In the genomic region with DNA sequence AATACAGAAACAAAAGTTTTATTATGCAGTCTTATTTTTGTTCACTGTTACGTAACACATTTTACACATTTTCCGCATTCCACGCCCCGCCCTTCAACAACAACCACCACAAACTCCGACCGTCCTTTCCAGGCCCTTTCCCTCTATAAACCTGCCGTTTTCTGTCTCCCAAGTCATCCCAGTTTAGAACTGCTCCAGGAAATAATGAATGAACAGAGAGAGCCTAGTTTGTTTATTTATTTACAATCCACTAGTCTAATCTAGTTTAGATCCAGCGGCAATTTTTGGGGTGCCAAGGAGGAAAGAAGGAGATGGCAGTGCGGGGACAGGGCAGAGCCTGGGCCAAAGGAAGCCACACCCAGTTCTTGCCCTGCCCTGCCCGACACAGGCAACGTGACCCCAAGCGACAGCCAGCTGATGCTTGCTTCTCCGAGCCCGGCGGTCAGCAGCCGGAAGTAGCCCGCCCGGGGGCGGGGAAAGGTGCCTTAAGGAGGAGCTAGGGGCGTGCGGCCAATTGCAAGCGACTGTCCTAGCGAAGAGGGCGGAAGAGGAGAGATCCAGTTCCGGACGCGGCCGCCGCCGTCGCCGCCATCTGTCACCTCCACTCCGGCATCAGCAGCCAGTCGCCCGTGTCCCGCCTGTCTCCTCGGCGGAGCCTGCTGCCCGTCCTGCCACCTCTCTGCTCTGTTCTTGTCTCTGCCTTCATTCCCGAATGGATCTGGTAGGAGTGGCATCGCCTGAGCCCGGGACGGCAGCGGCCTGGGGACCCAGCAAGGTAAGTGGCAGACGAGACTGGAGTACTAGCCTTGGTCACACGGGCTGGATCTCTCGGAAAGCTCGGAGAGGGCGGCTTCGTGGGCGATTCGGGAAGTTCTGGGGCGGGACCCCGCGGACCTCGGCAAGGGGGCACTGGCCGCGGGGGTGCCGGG, we compare ENCODE assay signal across 8 cellular contexts. TPM values are rescaled to one million over a fixed set of nuclear protein-coding genes. Genes with fewer than 3 reads are reported as not detected.
A peak's percentile ranks its signal among the peaks of the same experiment; 100 is the strongest.
DNase-seq lines count a peak whose midpoint lies in the region; ATAC-seq and TF ChIP-seq lines count a peak whose summit lies in the region.

A gene with protein sequence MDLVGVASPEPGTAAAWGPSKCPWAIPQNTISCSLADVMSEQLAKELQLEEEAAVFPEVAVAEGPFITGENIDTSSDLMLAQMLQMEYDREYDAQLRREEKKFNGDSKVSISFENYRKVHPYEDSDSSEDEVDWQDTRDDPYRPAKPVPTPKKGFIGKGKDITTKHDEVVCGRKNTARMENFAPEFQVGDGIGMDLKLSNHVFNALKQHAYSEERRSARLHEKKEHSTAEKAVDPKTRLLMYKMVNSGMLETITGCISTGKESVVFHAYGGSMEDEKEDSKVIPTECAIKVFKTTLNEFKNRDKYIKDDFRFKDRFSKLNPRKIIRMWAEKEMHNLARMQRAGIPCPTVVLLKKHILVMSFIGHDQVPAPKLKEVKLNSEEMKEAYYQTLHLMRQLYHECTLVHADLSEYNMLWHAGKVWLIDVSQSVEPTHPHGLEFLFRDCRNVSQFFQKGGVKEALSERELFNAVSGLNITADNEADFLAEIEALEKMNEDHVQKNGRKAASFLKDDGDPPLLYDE (plus strand): TSS at position 560 of the 929 bp plus-strand sequence. CDS start 153 bp downstream, at position 713.

- DNase-seq in DMS 273 (lab: John Stamatoyannopoulos, UW; ENCODE audit: unreplicated experiment) (peak; percentile 99), IMR-90 (peak; percentile 92), OCI-M1 (lab: John Stamatoyannopoulos, UW) (peak; percentile 100), activated T-cell treated with anti-CD3 and anti-CD28 coated beads for 24 hours (ENCODE audit: low read depth) (peak; percentile 88), epidermal melanocyte (ENCODE audit: insufficient read length, low spot score) (peak; percentile 95)
- peak; percentile 77 to 78 for DNase-seq in stimulated activated CD8-positive, alpha-beta memory T cell treated with anti-CD3 and anti-CD28 coated beads, Interleukin-4, amount 100 ng/mL, for 1 hour (ENCODE audit: low read depth in 2 of 2, low spot score in 1 of 2)

- TF ChIP-seq RAD21 in IMR-90 (IDR thresholded peaks at IDR 0.05; ENCODE audit: low read length), result no peak

- H3K4me3 ChIP-seq in IMR-90 (ENCODE audit: insufficient read depth, low read depth, low read length) (peak within 1 kb of the TSS; percentile 91), mononuclear cell (ENCODE audit: low read length) (peak within 1 kb of the TSS; percentile 94)

- no peak for TF ChIP-seq CTCF in IMR-90 (conservative IDR thresholded peaks at IDR 0.05; ENCODE audit: low read depth, low read length)

- 0% methylated on average over 36 of the region's 59 CpGs; no CpG with 5 or more reads in 1 of the 2 experiments for WGBS in IMR-90 (ENCODE audit: extremely low coverage in 2 of 2, insufficient read length in 1 of 2), 2 experiments

- H2BK15ac ChIP-seq in IMR-90 (ENCODE audit: low read depth, low read length), result peak within 1 kb of the TSS; percentile 51; the same call in 1 of the 3 replicates

- H3K9ac ChIP-seq in IMR-90 (ENCODE audit: low read depth, low read length), result peak within 1 kb of the TSS; percentile 98

- in situ Hi-C loops in IMR-90 (cut with MboI; ENCODE audit: low sequenced_read_pairs), result no loop called here

- H3K18ac ChIP-seq in IMR-90 (ENCODE audit: low read depth, low read length), result peak within 1 kb of the TSS; percentile 62

- CTCF ChIA-PET in IMR-90 (lab: Yijun Ruan, JAX), result interaction anchor here (0.6 kb wide), 1 partner anchor 74 kb away, joined by 3 read pairs; no protein-coding TSS in a partner anchor

- peak; percentile 95 for ATAC-seq in GM21528 (IDR thresholded peaks at IDR 0.05; ENCODE audit: low FRiP score, unreplicated experiment)
- ATAC-seq in IMR-90 (ENCODE audit: low read depth), result peak; percentile 98

- H3K23ac ChIP-seq in IMR-90 (ENCODE audit: low read depth, low read length), result peak within 1 kb of the TSS; percentile 92

- H3K36me3 ChIP-seq in IMR-90 (ENCODE audit: control insufficient read depth, insufficient read depth, low read length), result peaks cover 4% of the 10 kb centered on the region

- H3K9me1 ChIP-seq in IMR-90 (ENCODE audit: insufficient read depth, low read length), result peaks cover 3% of the 10 kb centered on the region

- no peaks in the 10 kb centered on the region for H3K27me3 ChIP-seq in IMR-90 (ENCODE audit: control insufficient read depth, insufficient read depth, low read length)
- H3K27me3 ChIP-seq in mononuclear cell (ENCODE audit: insufficient read depth, low read length), result no peaks in the 10 kb centered on the region

- H2AK5ac ChIP-seq in IMR-90 (ENCODE audit: low read depth, low read length), result peak within 1 kb of the TSS; percentile 85

- H3K4ac ChIP-seq in IMR-90 (ENCODE audit: low read depth, low read length), result peak within 1 kb of the TSS; percentile 88

- H4K91ac ChIP-seq in IMR-90 (ENCODE audit: insufficient read depth, low read depth, low read length), result peak within 1 kb of the TSS; percentile 88

- peak within 1 kb of the TSS; percentile 95 for H2AFZ ChIP-seq in IMR-90 (replicated peaks; ENCODE audit: low read length, poor library complexity)

- intact Hi-C loops in IMR-90 (cut with micrococcal nuclease), result no loop called here

- H3K9me3 ChIP-seq in IMR-90 (ENCODE audit: control insufficient read depth, insufficient read depth, low read length), result peaks cover 1% of the 10 kb centered on the region; the same call in 1 of the 2 replicates
- H3K9me3 ChIP-seq in mononuclear cell (ENCODE audit: low read depth, low read length), result no peaks in the 10 kb centered on the region

- H3K79me1 ChIP-seq in IMR-90 (ENCODE audit: low read depth in 1 of 2, low read length in 2 of 2), result peaks cover 2 to 27% of the 10 kb centered on the region in 2 experiments; a peak in 3 of 4 replicates

- BruUV-seq in IMR-90 (replicated peaks; lab: Mats Ljungman, UMichigan), result no TSS peak

- POLR2A ChIA-PET in IMR-90 (lab: Charles Lee; ENCODE audit: unreplicated experiment), result interaction anchor here (0.6 kb wide), 3 partner anchors 20 to 465 kb away, joined by 3 to 4 read pairs (median 3); no protein-coding TSS in a partner anchor

- peak within 1 kb of the TSS; percentile 95 for H3K14ac ChIP-seq in IMR-90 (replicated peaks; ENCODE audit: low read depth, low read length)

- H4K20me1 ChIP-seq in IMR-90 (ENCODE audit: insufficient read depth, low read length), result peaks cover 33% of the 10 kb centered on the region

- peak within 1 kb of the TSS; percentile 67 for H2BK120ac ChIP-seq in IMR-90 (ENCODE audit: low read depth, low read length)

- peak within 1 kb of the TSS; percentile 80 for H3K56ac ChIP-seq in IMR-90 (ENCODE audit: extremely low read depth, insufficient read depth, low read length)

- peak within 1 kb of the TSS; percentile 97 for H3K27ac ChIP-seq in IMR-90 (ENCODE audit: insufficient read depth, low read length)

- dilution Hi-C loops in IMR-90 (cut with HindIII; ENCODE audit: low sequenced_read_pairs, unreplicated experiment), result no loop called here

- H3K4me1 ChIP-seq in IMR-90 (ENCODE audit: control insufficient read depth, insufficient read depth, low read length), result no peaks in the 10 kb centered on the region; the same call in none of the 2 replicates
- peaks cover 44% of the 10 kb centered on the region for H3K4me1 ChIP-seq in mononuclear cell (ENCODE audit: insufficient read depth, low read length)

- H2BK20ac ChIP-seq in IMR-90 (ENCODE audit: low read depth, low read length), result no peak within 1 kb of the TSS

- H2BK5ac ChIP-seq in IMR-90 (ENCODE audit: low read depth, low read length, poor library complexity, severe bottlenecking), result peak within 1 kb of the TSS; percentile 89

- H2AK9ac ChIP-seq in IMR-90 (replicated peaks; ENCODE audit: low read depth, low read length, poor library complexity), result peak within 1 kb of the TSS; percentile 90

- H4K5ac ChIP-seq in IMR-90 (ENCODE audit: low read depth, low read length), result peak within 1 kb of the TSS; percentile 79

- peak within 1 kb of the TSS; percentile 78 for H3K4me2 ChIP-seq in IMR-90 (ENCODE audit: low read depth, low read length)

- peak within 1 kb of the TSS; percentile 81 to 94 for H4K8ac ChIP-seq in IMR-90 (ENCODE audit: low read depth in 2 of 2, low read length in 2 of 2)

- TF ChIP-seq POLR2A in IMR-90 (IDR thresholded peaks at IDR 0.05; ENCODE audit: low read depth, low read length), result peak; percentile 78

TF ChIP-seq in IMR-90, 13 proteins besides CTCF, POLR2A, EP300 and RAD21 (continues in another document):
- TF ChIP-seq BHLHE40 (IDR thresholded peaks at IDR 0.05; ENCODE audit: low read depth, low read length) (0 out of 2 replicates have a peak, but pooled peaks have one; percentile 6), CEBPB (IDR thresholded peaks at IDR 0.05; ENCODE audit: low read depth, low read length) (peak; percentile 75), MXI1 (IDR thresholded peaks at IDR 0.05; ENCODE audit: borderline replicate concordance, low read depth, low read length) (peak; percentile 76), SMC3 (IDR thresholded peaks at IDR 0.05; ENCODE audit: low read depth, low read length) (no peak), FOS (IDR thresholded peaks at IDR 0.05; ENCODE audit: low read depth, low read length) (no peak), MAZ (IDR thresholded peaks at IDR 0.05; ENCODE audit: borderline replicate concordance, low read depth, low read length) (peak; percentile 76; the same call in 1 of the 2 replicates), CHD1 (IDR thresholded peaks at IDR 0.05; ENCODE audit: low read depth, low read length) (no peak), NFE2L2 (IDR thresholded peaks at IDR 0.05; ENCODE audit: low read depth, low read length) (no peak), MAFK (IDR thresholded peaks at IDR 0.05; ENCODE audit: low read depth, low read length) (no peak), RFX5 (IDR thresholded peaks at IDR 0.05; ENCODE audit: low read depth, low read length) (no peak)
- TF ChIP-seq, protein P1, sequence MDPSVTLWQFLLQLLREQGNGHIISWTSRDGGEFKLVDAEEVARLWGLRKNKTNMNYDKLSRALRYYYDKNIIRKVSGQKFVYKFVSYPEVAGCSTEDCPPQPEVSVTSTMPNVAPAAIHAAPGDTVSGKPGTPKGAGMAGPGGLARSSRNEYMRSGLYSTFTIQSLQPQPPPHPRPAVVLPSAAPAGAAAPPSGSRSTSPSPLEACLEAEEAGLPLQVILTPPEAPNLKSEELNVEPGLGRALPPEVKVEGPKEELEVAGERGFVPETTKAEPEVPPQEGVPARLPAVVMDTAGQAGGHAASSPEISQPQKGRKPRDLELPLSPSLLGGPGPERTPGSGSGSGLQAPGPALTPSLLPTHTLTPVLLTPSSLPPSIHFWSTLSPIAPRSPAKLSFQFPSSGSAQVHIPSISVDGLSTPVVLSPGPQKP (IDR thresholded peaks at IDR 0.05; ENCODE audit: borderline replicate concordance, low read depth, low read length), result no peak

RNA-seq across cellular contexts. Expression of the gene that starts here (rescaled TPM):
- total RNA-seq in IMR-90 (2012; rRNA removed) (38.9 and 61.4 TPM in 2 replicates), mononuclear cell (275 TPM)
- 18.1 and 21.5 TPM in 2 replicates for polyA plus RNA-seq in IMR-90 (2012; rRNA removed)
- 4.7 and 14.1 TPM in 2 replicates for polyA plus RNA-seq in IMR-90 (2012; cell fraction: cytosol; rRNA removed)
- 36.7 and 41.9 TPM in 2 replicates for polyA plus RNA-seq in IMR-90 (2012; cell fraction: nucleus; rRNA removed; ENCODE audit: low replicate concordance)

Comparison
In these comparisons a context has a peak if more than half of its experiments do, and no peak if none do; other contexts are left out.
1. Peak in every context shown above with its lines: DNase-seq, ATAC-seq, H3K4me3 ChIP-seq and H3K27ac ChIP-seq.